In genomic region chr6:159676804-159677203, GRCh38 we compare ENCODE assay signal across 22 cellular contexts. TPM values are rescaled to one million over a fixed set of nuclear protein-coding genes. Genes with fewer than 3 reads are reported as not detected.
A peak's percentile ranks its signal among the peaks of the same experiment; 100 is the strongest.
DNase-seq lines count a peak whose midpoint lies in the region; ATAC-seq, FAIRE-seq and TF ChIP-seq lines count a peak whose summit lies in the region.
"Had no signal": no experiment of that assay in that cellular context is flagged by ENCODE, and none has a peak within 500 bp of the region (broad histone marks: within the 10 kb centered on the region; RNA-seq: fewer than 3 reads in every experiment).

No MANE protein-coding gene starts in this region.

- POLR2A ChIA-PET in IMR-90 (lab: Charles Lee; ENCODE audit: unreplicated experiment), result no interaction called here

- peak overlapping the region; percentile 70; the same call in 1 of the 2 replicates for H2AK5ac ChIP-seq in IMR-90 (ENCODE audit: low read depth, low read length)

- no peak overlapping the region for H3K4me2 ChIP-seq in IMR-90 (ENCODE audit: low read depth, low read length)
- H3K4me2 ChIP-seq: BLaER1 had no signal

- in situ Hi-C loops in IMR-90 (cut with MboI; ENCODE audit: low sequenced_read_pairs), result loop anchor here (25.0 kb wide), 1 partner anchor 285 kb away; the partner anchor contains the start of gene IGF2R

- dilution Hi-C loops in IMR-90 (cut with HindIII; ENCODE audit: low sequenced_read_pairs, unreplicated experiment), result no loop called here

- peak overlapping the region; percentile 15; the same call in 1 of the 2 replicates for H3K4ac ChIP-seq in IMR-90 (ENCODE audit: low read depth, low read length)

- CTCF ChIA-PET in IMR-90 (lab: Yijun Ruan, JAX), result no interaction called here

- H3K4me1 ChIP-seq in IMR-90 (ENCODE audit: control insufficient read depth, insufficient read depth, low read length), result peaks cover 16% of the 10 kb centered on the region
- peaks cover 8% of the 10 kb centered on the region for H3K4me1 ChIP-seq in foreskin keratinocyte
- H3K4me1 ChIP-seq in pancreas, result peaks cover 0 to 7% (median 0%) of the 10 kb centered on the region in 3 donors
- H3K4me1 ChIP-seq in gastroesophageal sphincter, result peaks cover 0 to 38% (median 2%) of the 10 kb centered on the region in 3 donors
- H3K4me1 ChIP-seq: BLaER1 had no signal

- H4K8ac ChIP-seq in IMR-90 (ENCODE audit: low read depth in 2 of 2, low read length in 2 of 2), result peak overlapping the region in 1 of 2 experiments; percentile 26; a peak in 1 of 4 replicates

- no peak for TF ChIP-seq RAD21 in IMR-90 (IDR thresholded peaks at IDR 0.05; ENCODE audit: low read length)

- intact Hi-C loops in IMR-90 (cut with micrococcal nuclease) (no loop called here), pancreas (cut with DNase I) (no loop called here)

- no peak for TF ChIP-seq POLR2A in IMR-90 (IDR thresholded peaks at IDR 0.05; ENCODE audit: low read depth, low read length)
- no peak for TF ChIP-seq POLR2A in gastroesophageal sphincter (IDR thresholded peaks at IDR 0.05)

- H3K79me1 ChIP-seq in IMR-90 (ENCODE audit: low read depth in 1 of 2, low read length in 2 of 2), result peaks cover 15 to 26% of the 10 kb centered on the region in 2 experiments

- H3K27ac ChIP-seq in IMR-90 (ENCODE audit: insufficient read depth, low read length), result no peak overlapping the region
- H3K27ac ChIP-seq in foreskin keratinocyte, result no peak overlapping the region
- H3K27ac ChIP-seq in pancreas, result no peak overlapping the region
- no peak overlapping the region for H3K27ac ChIP-seq in gastroesophageal sphincter
- H3K27ac ChIP-seq: BLaER1, HL-60, RWPE1 had no signal

- peaks cover 8% of the 10 kb centered on the region for H3K9me1 ChIP-seq in IMR-90 (ENCODE audit: insufficient read depth, low read length)

- FAIRE-seq in pancreas (lab: Jason Lieb, UNC) (no peak), RCC 7860 (lab: Jason Lieb, UNC) (no peak)
- FAIRE-seq: A204.1, GM19239 had no signal

- no peak overlapping the region for H4K5ac ChIP-seq in IMR-90 (ENCODE audit: low read depth, low read length)

- 0 out of 2 replicates have a peak overlapping the region, but pooled peaks have one; percentile 53 for H3K23ac ChIP-seq in IMR-90 (ENCODE audit: low read depth, low read length)

- H3K9me3 ChIP-seq in IMR-90 (ENCODE audit: control insufficient read depth, insufficient read depth, low read length) (no peaks in the 10 kb centered on the region), pancreas (no peaks in the 10 kb centered on the region), gastroesophageal sphincter (no peaks in the 10 kb centered on the region)

- peak overlapping the region; percentile 52; the same call in 1 of the 2 replicates for H2BK120ac ChIP-seq in IMR-90 (ENCODE audit: low read depth, low read length)

- BruUV-seq in IMR-90 (replicated peaks; lab: Mats Ljungman, UMichigan), result no TSS peak

- H3K27me3 ChIP-seq in IMR-90 (ENCODE audit: control insufficient read depth, insufficient read depth, low read length) (no peaks in the 10 kb centered on the region), foreskin keratinocyte (no peaks in the 10 kb centered on the region), pancreas (no peaks in the 10 kb centered on the region), gastroesophageal sphincter (no peaks in the 10 kb centered on the region)
- H3K27me3 ChIP-seq: BLaER1 had no signal

- H3K9ac ChIP-seq in IMR-90 (ENCODE audit: low read depth, low read length), result no peak overlapping the region
- H3K9ac ChIP-seq: BLaER1 had no signal

- TF ChIP-seq CTCF in IMR-90 (conservative IDR thresholded peaks at IDR 0.05; ENCODE audit: low read depth, low read length), result no peak
- TF ChIP-seq CTCF in epithelial cell of proximal tubule (conservative IDR thresholded peaks at IDR 0.05; ENCODE audit: low read depth, low read length), result no peak
- TF ChIP-seq CTCF in foreskin keratinocyte (conservative IDR thresholded peaks at IDR 0.05), result no peak
- no peak for TF ChIP-seq CTCF in pancreas (IDR thresholded peaks at IDR 0.05)
- TF ChIP-seq CTCF in gastroesophageal sphincter (IDR thresholded peaks at IDR 0.05), result no peak

- H3K36me3 ChIP-seq in IMR-90 (ENCODE audit: control insufficient read depth, insufficient read depth, low read length), result peaks cover 18% of the 10 kb centered on the region
- H3K36me3 ChIP-seq in pancreas, result peaks cover under 1 to 21% (median 8%) of the 10 kb centered on the region in 3 donors
- peaks cover 4 to 36% of the 10 kb centered on the region in 2 donors for H3K36me3 ChIP-seq in gastroesophageal sphincter

- H3K56ac ChIP-seq in IMR-90 (ENCODE audit: extremely low read depth, insufficient read depth, low read length), result no peak overlapping the region

- ATAC-seq in IMR-90 (ENCODE audit: low read depth) (no peak), foreskin keratinocyte (peak; percentile 19), pancreas (peak; percentile 23 to 29 (median 24)), gastroesophageal sphincter (no peak)

- 60% methylated on average over 4 of the region's 4 CpGs; no CpG with 5 or more reads in 1 of the 2 experiments for WGBS in IMR-90 (ENCODE audit: extremely low coverage in 2 of 2, insufficient read length in 1 of 2), 2 experiments
- 73 to 89% methylated on average over 4 of the region's 4 CpGs for WGBS in pancreas, 2 donors
- WGBS in gastroesophageal sphincter (ENCODE audit: low coverage in 1 of 2), 2 donors, result 38% methylated on average over 4 of the region's 4 CpGs; no CpG with 5 or more reads in 1 of the 2 donors

- peak overlapping the region; percentile 14; the same call in 1 of the 3 replicates for H2BK15ac ChIP-seq in IMR-90 (ENCODE audit: low read depth, low read length)

- DNase-seq in IMR-90, result peak; percentile 46
- peak; percentile 38 for DNase-seq in epithelial cell of proximal tubule (ENCODE audit: low read depth)
- no peak for DNase-seq in foreskin keratinocyte
- no peak for DNase-seq in pancreas
- DNase-seq in DMS 273 treated with DMSO at 0.1 percent for 48 hours (lab: John Stamatoyannopoulos, UW), result no peak
- no peak for DNase-seq in RCC 7860 (ENCODE audit: low spot score)
- DNase-seq: CD4-positive, CD25-positive, alpha-beta regulatory T cell; Karpas-422; NCI-H1105 treated with DMSO at 0.1 percent for 48 hours; NCI-H146; NCI-H1930; NCI-H2107; NCI-H524; NCI-H748 treated with DMSO at 0.1 percent for 48 hours; NK-92 treated with Interleukin-12 subunit alpha and Interleukin-12 subunit beta, amount 100 ng/mL, for 24 hours; SHP77 treated with DMSO at 0.1 percent for 48 hours had no signal

- no peak overlapping the region for H2AFZ ChIP-seq in IMR-90 (replicated peaks; ENCODE audit: low read length, poor library complexity)

- H4K20me1 ChIP-seq in IMR-90 (ENCODE audit: insufficient read depth, low read length), result no peaks in the 10 kb centered on the region

- no peak overlapping the region for H2AK9ac ChIP-seq in IMR-90 (replicated peaks; ENCODE audit: low read depth, low read length, poor library complexity)

- H2BK20ac ChIP-seq in IMR-90 (ENCODE audit: low read depth, low read length), result peak overlapping the region; percentile 11; the same call in 1 of the 2 replicates

- H3K4me3 ChIP-seq in IMR-90 (ENCODE audit: insufficient read depth, low read depth, low read length) (no peak overlapping the region), epithelial cell of proximal tubule (ENCODE audit: low read depth, low read length) (no peak overlapping the region), pancreas (no peak overlapping the region), gastroesophageal sphincter (no peak overlapping the region)
- H3K4me3 ChIP-seq: BLaER1 had no signal

- H3K14ac ChIP-seq in IMR-90 (replicated peaks; ENCODE audit: low read depth, low read length), result peak overlapping the region; percentile 14; the same call in 1 of the 2 replicates

- H3K18ac ChIP-seq in IMR-90 (ENCODE audit: low read depth, low read length), result no peak overlapping the region; the same call in 1 of the 2 replicates

- H2BK5ac ChIP-seq in IMR-90 (ENCODE audit: low read depth, low read length, poor library complexity, severe bottlenecking), result no peak overlapping the region

- no peak for TF ChIP-seq EP300 in gastroesophageal sphincter (IDR thresholded peaks at IDR 0.05)

- H4K91ac ChIP-seq in IMR-90 (ENCODE audit: insufficient read depth, low read depth, low read length), result peak overlapping the region; percentile 50

TF ChIP-seq in IMR-90, 13 proteins besides CTCF, POLR2A, EP300 and RAD21 (continues in another document):
- TF ChIP-seq ELK1 (IDR thresholded peaks at IDR 0.05; ENCODE audit: borderline replicate concordance, low read depth, low read length) (no peak), CEBPB (IDR thresholded peaks at IDR 0.05; ENCODE audit: low read depth, low read length) (no peak), SMC3 (IDR thresholded peaks at IDR 0.05; ENCODE audit: low read depth, low read length) (no peak)

RNA-seq across cellular contexts. Expression of gene SOD2, which starts 16.2 kb away (rescaled TPM):
- total RNA-seq in IMR-90 (2012; rRNA removed) (243 TPM in 2 replicates), epithelial cell of proximal tubule (91.4 and 93.9 TPM in 2 replicates), foreskin keratinocyte (55.9 and 62.0 TPM in 2 replicates), pancreas (100 to 1,000 TPM; 155 to 792 (median 241) TPM), gastroesophageal sphincter (100 to 1,000 TPM; 256 to 921 (median 488) TPM)
- polyA plus RNA-seq in IMR-90 (2012; rRNA removed) (102 and 173 TPM in 2 replicates), foreskin keratinocyte (26.1 and 27.0 TPM in 2 replicates), pancreas (100 to 1,000 TPM in 1 of 2 donors, 10 to 100 TPM in 1; 97.7 to 162 TPM)
- 93.7 and 177 TPM in 2 replicates for polyA plus RNA-seq in IMR-90 (2012; cell fraction: cytosol; rRNA removed)
- polyA plus RNA-seq in IMR-90 (2012; cell fraction: nucleus; rRNA removed; ENCODE audit: low replicate concordance), result 48.2 and 96.3 TPM in 2 replicates

RNA-seq across cellular contexts. Expression of gene WTAP, which starts 50.5 kb away (rescaled TPM):
- 92.3 and 124 TPM in 2 replicates for total RNA-seq in IMR-90 (2012; rRNA removed)
- 20.1 and 30.2 TPM in 2 replicates for polyA plus RNA-seq in IMR-90 (2012; rRNA removed)
- polyA plus RNA-seq in IMR-90 (2012; cell fraction: cytosol; rRNA removed), result 6.5 and 6.6 TPM in 2 replicates
- polyA plus RNA-seq in IMR-90 (2012; cell fraction: nucleus; rRNA removed; ENCODE audit: low replicate concordance), result 3.8 and 25.2 TPM in 2 replicates
- 82.3 and 82.5 TPM in 2 replicates for total RNA-seq in epithelial cell of proximal tubule
- 88.3 and 100 TPM in 2 replicates for total RNA-seq in foreskin keratinocyte
- 60.2 and 74.5 TPM in 2 replicates for polyA plus RNA-seq in foreskin keratinocyte
- 10 to 100 TPM; 35.6 to 51.4 (median 42.8) TPM for total RNA-seq in pancreas
- polyA plus RNA-seq in pancreas, result 10 to 100 TPM; 55.4 to 85.6 TPM
- total RNA-seq in gastroesophageal sphincter, result 100 to 1,000 TPM in 1 of 4 donors, 10 to 100 TPM in 3; 52.1 to 123 (median 79.9) TPM

Comparison
In these comparisons a context has a peak if more than half of its experiments do, and no peak if none do; other contexts are left out.
1. ATAC-seq: peak in foreskin keratinocyte (single experiment) and pancreas (4 of 4); none in IMR-90 (single experiment) and gastroesophageal sphincter (single experiment).
2. DNase-seq: peak in IMR-90 (single experiment) and epithelial cell of proximal tubule (single experiment); none in foreskin keratinocyte (0 of 2), pancreas (0 of 6), DMS 273 treated with DMSO at 0.1 percent for 48 hours (single experiment) and RCC 7860 (single experiment).